In genomic region chr4:242121-242848, GRCh38 we compare ENCODE assay signal across 8 cellular contexts.
DNase-seq lines count a peak whose midpoint lies in the region; ATAC-seq, FAIRE-seq and TF ChIP-seq lines count a peak whose summit lies in the region.

No MANE protein-coding gene starts in this region.

- TF ChIP-seq POLR2A in right lobe of liver (IDR thresholded peaks at IDR 0.05): no peak

- H3K4me3 ChIP-seq in right lobe of liver: peak overlapping the region; percentile 35 to 54 (median 48)

- peak; percentile 93 to 94 (median 94) for TF ChIP-seq CTCF in right lobe of liver (IDR thresholded peaks at IDR 0.05)

- no peaks in the 10 kb centered on the region for H3K36me3 ChIP-seq in right lobe of liver

- intact Hi-C loops in right lobe of liver (cut with DNase I): no loop called here

- DNase-seq in C1 segment of cervical spinal cord (lab: John Stamatoyannopoulos, UW) (peak in 12 of 14 donors; percentile 4 to 51 (median 32)), NCI-H187 treated with DMSO at 0.1 percent for 48 hours (lab: John Stamatoyannopoulos, UW) (peak; percentile 77), right lobe of liver (peak; percentile 50 to 67 (median 62))
- peak; percentile 17 to 36 for DNase-seq in activated CD4-positive, alpha-beta T cell treated with anti-CD3 and anti-CD28 coated beads for 24 hours (ENCODE audit: low read depth in 2 of 2)
- peak; percentile 36 to 47 (median 40) for DNase-seq in stimulated activated CD4-positive, alpha-beta T cell treated with anti-CD3 and anti-CD28 coated beads, TNF-alpha, amount 100 ng/mL, for 4 hours (ENCODE audit: low read depth in 3 of 3)

- ATAC-seq in GM21515 (IDR thresholded peaks at IDR 0.05; ENCODE audit: unreplicated experiment) (peak; percentile 70), right lobe of liver (peak; percentile 99 to 100 (median 100)), HG02588 (IDR thresholded peaks at IDR 0.05; ENCODE audit: unreplicated experiment) (no peak)

- no peaks in the 10 kb centered on the region for H3K9me3 ChIP-seq in right lobe of liver

- WGBS in right lobe of liver (ENCODE audit: insufficient coverage, low coverage, low lambda C conversion rate, missing lambda C conversion rate): 6% methylated on average over 15 of the region's 15 CpGs

- H3K27me3 ChIP-seq in right lobe of liver: no peaks in the 10 kb centered on the region

- H3K27ac ChIP-seq in right lobe of liver: peak overlapping the region in 1 of 3 donors; percentile 15

- peak; percentile 77 for FAIRE-seq in colon (lab: Jason Lieb, UNC)

- no peaks in the 10 kb centered on the region for H3K4me1 ChIP-seq in right lobe of liver

Comparison
In these comparisons a context has a peak if more than half of its experiments do, and no peak if none do; other contexts are left out.
1. DNase-seq: peak in every context shown above with its lines; median percentile 77 in NCI-H187 treated with DMSO at 0.1 percent for 48 hours; 62 in right lobe of liver; 40 in stimulated activated CD4-positive, alpha-beta T cell treated with anti-CD3 and anti-CD28 coated beads, TNF-alpha, amount 100 ng/mL, for 4 hours; 32 in C1 segment of cervical spinal cord; 26 in activated CD4-positive, alpha-beta T cell treated with anti-CD3 and anti-CD28 coated beads for 24 hours.